In genomic region chr17:1871743-1872142, GRCh38 we compare ENCODE assay signal across 17 cellular contexts. TPM values are rescaled to one million over a fixed set of nuclear protein-coding genes. Genes with fewer than 3 reads are reported as not detected.
DNase-seq lines count a peak whose midpoint lies in the region; ATAC-seq and TF ChIP-seq lines count a peak whose summit lies in the region.
"Had no signal": no experiment of that assay in that cellular context is flagged by ENCODE, and none has a peak within 500 bp of the region (broad histone marks: within the 10 kb centered on the region; RNA-seq: fewer than 3 reads in every experiment).

No MANE protein-coding gene starts in this region.

- H3K9me3 Mint-ChIP-seq in activated naive CD4-positive, alpha-beta T cell treated with anti-CD3 and anti-CD28 coated beads for 36 hours, result no peaks in the 10 kb centered on the region
- H3K9me3 Mint-ChIP-seq: neural progenitor cell had no signal

- no peaks in the 10 kb centered on the region for H3K27me3 Mint-ChIP-seq in activated naive CD4-positive, alpha-beta T cell treated with anti-CD3 and anti-CD28 coated beads for 36 hours (ENCODE audit: low read depth)

- no peak for TF ChIP-seq POLR2A in esophagus squamous epithelium (IDR thresholded peaks at IDR 0.05)
- TF ChIP-seq POLR2A in right lobe of liver (IDR thresholded peaks at IDR 0.05), result no peak

- H3K36me3 Mint-ChIP-seq in activated naive CD4-positive, alpha-beta T cell treated with anti-CD3 and anti-CD28 coated beads for 36 hours (ENCODE audit: low read depth), result peaks cover 29% of the 10 kb centered on the region

- H3K4me3 ChIP-seq in thymus (ENCODE audit: low read length) (peak overlapping the region; percentile 17), esophagus squamous epithelium (no peak overlapping the region), right lobe of liver (no peak overlapping the region)
- H3K4me3 ChIP-seq: hepatocyte, neural progenitor cell, transverse colon had no signal

- H3K9me3 ChIP-seq in thymus (ENCODE audit: control insufficient read depth), result no peaks in the 10 kb centered on the region
- no peaks in the 10 kb centered on the region for H3K9me3 ChIP-seq in esophagus squamous epithelium
- no peaks in the 10 kb centered on the region for H3K9me3 ChIP-seq in right lobe of liver
- H3K9me3 ChIP-seq: transverse colon had no signal

- H3K36me3 ChIP-seq in thymus (ENCODE audit: control insufficient read depth, insufficient read depth) (peaks cover 13% of the 10 kb centered on the region), esophagus squamous epithelium (peaks cover 0 to 92% (median 8%) of the 10 kb centered on the region in 3 donors), right lobe of liver (peaks cover 4 to 35% (median 12%) of the 10 kb centered on the region in 4 donors)

- intact Hi-C loops in activated naive CD4-positive, alpha-beta T cell treated with anti-CD3 and anti-CD28 coated beads for 36 hours (cut with micrococcal nuclease), result no loop called here
- intact Hi-C loops in esophagus squamous epithelium (cut with DNase I) (no loop called here), right lobe of liver (cut with DNase I) (no loop called here)

- peak overlapping the region; percentile 2 for H3K4me3 Mint-ChIP-seq in activated naive CD4-positive, alpha-beta T cell treated with anti-CD3 and anti-CD28 coated beads for 36 hours
- H3K4me3 Mint-ChIP-seq: neural progenitor cell had no signal

- DNase-seq in activated naive CD4-positive, alpha-beta T cell treated with anti-CD3 and anti-CD28 coated beads for 36 hours, result peak; percentile 34
- DNase-seq in activated naive CD4-positive, alpha-beta T cell treated with anti-CD3 and anti-CD28 coated beads, Interleukin-2, amount 50 U/mL, for 16 hours, result no peak
- peak; percentile 20 for DNase-seq in T-helper 22 cell (ENCODE audit: low read depth)
- DNase-seq in central memory CD4-positive, alpha-beta T cell, result peak; percentile 83
- DNase-seq in esophagus squamous epithelium (lab: John Stamatoyannopoulos, UW), result no peak
- DNase-seq in NCI-H2107 treated with DMSO at 0.1 percent for 48 hours (lab: John Stamatoyannopoulos, UW; ENCODE audit: unreplicated experiment), result no peak
- DNase-seq in right lobe of liver, result no peak
- DNase-seq: islet precursor cell, KG1, NCI-H1092, NCI-H2081, NCI-H510A treated with DMSO at 0.1 percent for 48 hours, transverse colon had no signal

- peaks cover 34% of the 10 kb centered on the region for H3K4me1 ChIP-seq in thymus (ENCODE audit: control insufficient read depth, insufficient read depth, low read length)
- H3K4me1 ChIP-seq in esophagus squamous epithelium, result no peaks in the 10 kb centered on the region
- no peaks in the 10 kb centered on the region for H3K4me1 ChIP-seq in right lobe of liver
- H3K4me1 ChIP-seq: neural progenitor cell, transverse colon had no signal

- H3K27me3 ChIP-seq in thymus (ENCODE audit: control insufficient read depth, insufficient read depth), result no peaks in the 10 kb centered on the region
- H3K27me3 ChIP-seq in esophagus squamous epithelium, result no peaks in the 10 kb centered on the region
- no peaks in the 10 kb centered on the region for H3K27me3 ChIP-seq in right lobe of liver
- H3K27me3 ChIP-seq: hepatocyte, neural progenitor cell, transverse colon had no signal

- H3K27ac ChIP-seq in thymus (ENCODE audit: low read depth) (peak overlapping the region; percentile 81), esophagus squamous epithelium (no peak overlapping the region), right lobe of liver (no peak overlapping the region)
- H3K27ac ChIP-seq: hepatocyte, neural progenitor cell, transverse colon had no signal

- peak overlapping the region; percentile 90 for H3K27ac Mint-ChIP-seq in activated naive CD4-positive, alpha-beta T cell treated with anti-CD3 and anti-CD28 coated beads for 36 hours
- H3K27ac Mint-ChIP-seq: neural progenitor cell had no signal

- 9% methylated on average over 6 of the region's 6 CpGs for WGBS in thymus
- 67 to 78% methylated on average over 6 of the region's 6 CpGs for WGBS in esophagus squamous epithelium, 2 donors
- 50% methylated on average over 5 of the region's 6 CpGs for WGBS in right lobe of liver (ENCODE audit: insufficient coverage, low coverage, low lambda C conversion rate, missing lambda C conversion rate)

- H3K4me1 Mint-ChIP-seq in activated naive CD4-positive, alpha-beta T cell treated with anti-CD3 and anti-CD28 coated beads for 36 hours (ENCODE audit: low read depth), result peaks cover 50% of the 10 kb centered on the region

- no peak for ATAC-seq in right lobe of liver
- ATAC-seq: Right ventricle myocardium inferior had no signal

- CTCF ChIA-PET in activated naive CD4-positive, alpha-beta T cell treated with anti-CD3 and anti-CD28 coated beads for 36 hours (lab: Charles Lee), result interaction anchor here (0.6 to 2.5 kb wide), 3 partner anchors 10 to 151 kb away, joined by 3 to 7 read pairs (median 7); no protein-coding TSS in a partner anchor

- no peak for TF ChIP-seq CTCF in esophagus squamous epithelium (IDR thresholded peaks at IDR 0.05)
- no peak for TF ChIP-seq CTCF in right lobe of liver (IDR thresholded peaks at IDR 0.05)

RNA-seq across cellular contexts. Expression of gene RPA1, which starts 41.9 kb away (rescaled TPM):
- total RNA-seq in activated naive CD4-positive, alpha-beta T cell treated with anti-CD3 and anti-CD28 coated beads for 36 hours, result 100 to 1,000 TPM; 177 to 188 TPM
- polyA plus RNA-seq in thymus, result 33.0 TPM
- total RNA-seq in esophagus squamous epithelium (10 to 100 TPM; 16.3 to 29.8 (median 25.6) TPM), right lobe of liver (10 to 100 TPM; 10.9 to 35.5 (median 29.2) TPM)

RNA-seq across cellular contexts. Expression of gene SMYD4, which starts 42.0 kb away (rescaled TPM):
- 10 to 100 TPM; 18.7 to 22.0 TPM for total RNA-seq in activated naive CD4-positive, alpha-beta T cell treated with anti-CD3 and anti-CD28 coated beads for 36 hours
- 8.1 TPM for polyA plus RNA-seq in thymus
- total RNA-seq in esophagus squamous epithelium (1 to 10 TPM; 5.0 to 9.0 (median 6.5) TPM), right lobe of liver (1 to 10 TPM; 4.6 to 6.7 (median 6.0) TPM)

Comparison
In these comparisons a context has a peak if more than half of its experiments do, and no peak if none do; other contexts are left out.
1. DNase-seq: peak in activated naive CD4-positive, alpha-beta T cell treated with anti-CD3 and anti-CD28 coated beads for 36 hours (single experiment), T-helper 22 cell (single experiment) and central memory CD4-positive, alpha-beta T cell (single experiment); none in activated naive CD4-positive, alpha-beta T cell treated with anti-CD3 and anti-CD28 coated beads, Interleukin-2, amount 50 U/mL, for 16 hours (single experiment), esophagus squamous epithelium (single experiment), NCI-H2107 treated with DMSO at 0.1 percent for 48 hours (single experiment) and right lobe of liver (0 of 3).
2. RNA of gene RPA1, which starts 41.9 kb away (total RNA-seq): 177 to 188 TPM in activated naive CD4-positive, alpha-beta T cell treated with anti-CD3 and anti-CD28 coated beads for 36 hours; 10.9 to 35.5 TPM in right lobe of liver and 16.3 to 29.8 TPM in esophagus squamous epithelium; every median in the first group is over 4 times any median in the second.